In the genomic region with DNA sequence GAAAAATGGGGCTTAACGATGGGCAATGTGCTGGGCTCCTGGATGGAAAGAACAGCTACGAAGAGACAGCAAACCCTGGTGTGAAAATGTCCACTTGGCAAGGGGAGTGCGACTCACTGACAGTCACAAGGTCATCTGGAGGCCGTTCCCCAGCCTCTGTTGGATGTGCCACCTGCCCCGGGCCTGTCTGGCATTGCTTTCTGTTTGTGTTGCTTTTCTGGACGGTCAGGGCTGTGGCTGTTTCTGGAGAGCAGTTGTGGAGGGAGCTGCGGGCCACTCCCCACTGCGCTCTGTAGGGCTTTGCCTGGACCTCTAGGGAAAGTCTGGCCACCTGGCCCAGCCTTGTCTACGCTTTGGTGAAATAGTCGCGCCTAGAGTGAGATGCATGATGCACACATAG, we compare ENCODE assay signal across 26 cellular contexts.
"Had no signal": no experiment of that assay in that cellular context is flagged by ENCODE, and none has a peak within 500 bp of the region (broad histone marks: within the 10 kb centered on the region; RNA-seq: fewer than 3 reads in every experiment).

No MANE protein-coding gene starts in this region.

- DNase-seq: activated B cell treated with CpG ODN at 0.5 μM for 24 hours; activated CD4-positive, alpha-beta T cell treated with anti-CD3 and anti-CD28 coated beads for 48 hours; activated CD4-positive, alpha-beta T cell treated with anti-CD3 and anti-CD28 coated beads, Interleukin-2, amount 50 U/mL, for 1 hour; activated CD4-positive, alpha-beta T cell treated with anti-CD3 and anti-CD28 coated beads, Interleukin-2, amount 50 U/mL, for 48 hours; activated CD8-positive, alpha-beta memory T cell treated with anti-CD3 and anti-CD28 coated beads for 24 hours; activated CD8-positive, alpha-beta T cell treated with anti-CD3 and anti-CD28 coated beads for 36 hours; activated effector memory CD4-positive, alpha-beta T cell treated with Interleukin-2 at 50 U/mL for 16 hours; activated gamma-delta T cell treated with Interleukin-2 at 50 U/mL for 16 hours; activated naive CD4-positive, alpha-beta T cell treated with anti-CD3 and anti-CD28 coated beads, Interleukin-2, amount 50 U/mL, for 16 hours; activated naive CD4-positive, alpha-beta T cell treated with Interleukin-2 at 50 U/mL for 16 hours; activated T-cell treated with anti-CD3 and anti-CD28 coated beads, Interleukin-2, amount 50 U/mL, for 4 hours; amygdala; aorta; body of pancreas; central memory CD4-positive, alpha-beta T cell; cerebellar nuclear complex; colonic mucosa; effector CD8-positive, alpha-beta T cell; foreskin fibroblast; T-helper 1 cell; T-helper 17 cell; T1000; WERI-Rb-1 had no signal

- H3K9me3 ChIP-seq: body of pancreas, colonic mucosa had no signal

- H3K27ac ChIP-seq: body of pancreas, colonic mucosa, epithelial cell of prostate, WERI-Rb-1 had no signal

- H3K4me3 ChIP-seq: body of pancreas, colonic mucosa had no signal

- H3K36me3 ChIP-seq: colonic mucosa, WERI-Rb-1 had no signal

- H3K4me1 ChIP-seq: body of pancreas, colonic mucosa had no signal

- ATAC-seq: activated CD4-positive, CD25-positive, alpha-beta regulatory T cell treated with anti-CD3 and anti-CD28 coated beads, Interleukin-2, amount 50 U/mL, for 24 hours; activated CD8-positive, alpha-beta T cell treated with anti-CD3 and anti-CD28 coated beads for 36 hours; activated T-cell treated with anti-CD3 and anti-CD28 coated beads, Interleukin-2, amount 50 U/mL, for 4 hours; activated T-helper 17 cell treated with anti-CD3 and anti-CD28 coated beads, Interleukin-2, amount 50 U/mL, for 72 hours; body of pancreas; T-helper 17 cell had no signal

- H3K27me3 ChIP-seq: body of pancreas, colonic mucosa had no signal
